In the genomic region with DNA sequence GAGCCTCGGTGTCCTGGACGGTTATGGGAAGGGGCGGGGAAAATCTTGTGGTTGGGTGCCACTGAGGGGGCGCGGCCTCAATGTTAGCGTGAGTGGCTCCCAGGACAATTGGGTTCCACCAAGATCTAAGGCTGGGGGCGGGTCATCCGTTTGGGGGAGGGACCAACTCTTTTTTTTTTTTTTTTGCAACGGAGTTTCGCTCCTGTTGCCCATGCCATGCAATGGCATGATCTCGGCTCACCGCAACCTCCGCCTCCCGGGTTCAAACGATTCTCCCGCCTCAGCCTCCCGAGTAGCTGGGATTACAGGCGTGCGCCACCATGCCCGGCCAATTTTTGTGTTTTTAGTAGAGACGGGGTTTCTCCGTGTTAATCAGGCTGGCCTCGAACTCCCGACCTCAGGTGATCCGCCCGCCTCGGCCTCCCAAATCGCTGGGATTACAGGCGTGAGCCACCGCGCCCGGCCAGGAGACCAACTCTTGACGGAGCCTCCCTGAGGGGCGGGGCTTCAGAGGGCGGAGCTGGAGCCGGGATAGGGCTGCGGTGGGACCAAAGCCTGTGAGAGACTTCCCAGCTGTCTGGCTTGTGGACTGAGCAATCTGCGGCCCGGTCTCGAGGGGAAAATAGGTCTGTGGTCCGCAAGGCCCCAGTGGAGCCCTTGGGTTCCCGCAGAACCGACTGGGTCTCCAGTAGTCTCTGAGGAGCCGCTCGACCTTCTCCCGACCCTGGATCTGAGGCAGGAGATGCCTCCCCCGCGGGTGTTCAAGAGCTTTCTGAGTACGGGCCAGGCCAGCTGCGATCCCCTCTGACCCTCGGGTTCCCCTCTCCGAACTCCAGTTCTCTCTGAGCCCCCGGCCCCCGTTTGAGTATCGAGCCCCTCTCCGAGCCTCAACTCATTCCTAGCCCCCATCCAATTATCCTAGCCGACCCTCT, we compare ENCODE assay signal across 1 cellular context.
TF ChIP-seq lines count a peak whose summit lies in the region.

No MANE protein-coding gene starts in this region.

TF ChIP-seq in HepG2, 621 proteins besides CTCF, POLR2A, EP300 and RAD21 (continued from another document and continues in another):
- TF ChIP-seq ZNF264 (CRISPR knock-in tag; IDR thresholded peaks at IDR 0.05), result peak; percentile 89
- TF ChIP-seq IRF2 (CRISPR knock-in tag; IDR thresholded peaks at IDR 0.05), result peak; percentile 86
- peak; percentile 77 for TF ChIP-seq MIXL1 (CRISPR knock-in tag; IDR thresholded peaks at IDR 0.05)
- TF ChIP-seq, protein P1, sequence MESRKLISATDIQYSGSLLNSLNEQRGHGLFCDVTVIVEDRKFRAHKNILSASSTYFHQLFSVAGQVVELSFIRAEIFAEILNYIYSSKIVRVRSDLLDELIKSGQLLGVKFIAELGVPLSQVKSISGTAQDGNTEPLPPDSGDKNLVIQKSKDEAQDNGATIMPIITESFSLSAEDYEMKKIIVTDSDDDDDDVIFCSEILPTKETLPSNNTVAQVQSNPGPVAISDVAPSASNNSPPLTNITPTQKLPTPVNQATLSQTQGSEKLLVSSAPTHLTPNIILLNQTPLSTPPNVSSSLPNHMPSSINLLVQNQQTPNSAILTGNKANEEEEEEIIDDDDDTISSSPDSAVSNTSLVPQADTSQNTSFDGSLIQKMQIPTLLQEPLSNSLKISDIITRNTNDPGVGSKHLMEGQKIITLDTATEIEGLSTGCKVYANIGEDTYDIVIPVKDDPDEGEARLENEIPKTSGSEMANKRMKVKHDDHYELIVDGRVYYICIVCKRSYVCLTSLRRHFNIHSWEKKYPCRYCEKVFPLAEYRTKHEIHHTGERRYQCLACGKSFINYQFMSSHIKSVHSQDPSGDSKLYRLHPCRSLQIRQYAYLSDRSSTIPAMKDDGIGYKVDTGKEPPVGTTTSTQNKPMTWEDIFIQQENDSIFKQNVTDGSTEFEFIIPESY (CRISPR knock-in tag; IDR thresholded peaks at IDR 0.05), result peak; percentile 42
- peak; percentile 50; the same call in 1 of the 2 replicates for TF ChIP-seq PAF1 (CRISPR knock-in tag; IDR thresholded peaks at IDR 0.05)
- no peak for TF ChIP-seq GZF1 (CRISPR knock-in tag; IDR thresholded peaks at IDR 0.05)
- 0 out of 2 replicates have a peak, but pooled peaks have one; percentile 77 for TF ChIP-seq ISX (CRISPR knock-in tag; conservative IDR thresholded peaks at IDR 0.05)
- TF ChIP-seq RELA (CRISPR knock-in tag; IDR thresholded peaks at IDR 0.05), result no peak
- TF ChIP-seq, protein P2, sequence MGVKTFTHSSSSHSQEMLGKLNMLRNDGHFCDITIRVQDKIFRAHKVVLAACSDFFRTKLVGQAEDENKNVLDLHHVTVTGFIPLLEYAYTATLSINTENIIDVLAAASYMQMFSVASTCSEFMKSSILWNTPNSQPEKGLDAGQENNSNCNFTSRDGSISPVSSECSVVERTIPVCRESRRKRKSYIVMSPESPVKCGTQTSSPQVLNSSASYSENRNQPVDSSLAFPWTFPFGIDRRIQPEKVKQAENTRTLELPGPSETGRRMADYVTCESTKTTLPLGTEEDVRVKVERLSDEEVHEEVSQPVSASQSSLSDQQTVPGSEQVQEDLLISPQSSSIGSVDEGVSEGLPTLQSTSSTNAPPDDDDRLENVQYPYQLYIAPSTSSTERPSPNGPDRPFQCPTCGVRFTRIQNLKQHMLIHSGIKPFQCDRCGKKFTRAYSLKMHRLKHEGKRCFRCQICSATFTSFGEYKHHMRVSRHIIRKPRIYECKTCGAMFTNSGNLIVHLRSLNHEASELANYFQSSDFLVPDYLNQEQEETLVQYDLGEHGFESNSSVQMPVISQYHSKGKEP (CRISPR knock-in tag; IDR thresholded peaks at IDR 0.05), result 0 out of 2 replicates have a peak, but pooled peaks have one; percentile 86
- no peak for TF ChIP-seq ZNF781 (CRISPR knock-in tag; IDR thresholded peaks at IDR 0.05; ENCODE audit: borderline replicate concordance, not compliant biosample characterization)
- TF ChIP-seq STAT5B (CRISPR knock-in tag; IDR thresholded peaks at IDR 0.05), result peak; percentile 16; the same call in 1 of the 2 replicates
- TF ChIP-seq THAP11 (CRISPR knock-in tag; IDR thresholded peaks at IDR 0.05), result peak; percentile 20; the same call in 1 of the 2 replicates
- TF ChIP-seq, protein P3, sequence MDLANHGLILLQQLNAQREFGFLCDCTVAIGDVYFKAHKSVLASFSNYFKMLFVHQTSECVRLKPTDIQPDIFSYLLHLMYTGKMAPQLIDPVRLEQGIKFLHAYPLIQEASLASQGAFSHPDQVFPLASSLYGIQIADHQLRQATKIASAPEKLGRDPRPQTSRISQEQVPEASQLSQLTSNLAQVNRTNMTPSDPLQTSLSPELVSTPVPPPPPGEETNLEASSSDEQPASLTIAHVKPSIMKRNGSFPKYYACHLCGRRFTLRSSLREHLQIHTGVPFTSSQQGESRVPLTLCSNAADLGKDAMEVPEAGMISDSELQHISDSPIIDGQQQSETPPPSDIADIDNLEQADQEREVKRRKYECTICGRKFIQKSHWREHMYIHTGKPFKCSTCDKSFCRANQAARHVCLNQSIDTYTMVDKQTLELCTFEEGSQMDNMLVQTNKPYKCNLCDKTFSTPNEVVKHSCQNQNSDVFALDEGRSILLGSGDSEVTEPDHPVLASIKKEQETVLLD (CRISPR knock-in tag; IDR thresholded peaks at IDR 0.05; ENCODE audit: low read depth), result 0 out of 2 replicates have a peak, but pooled peaks have one; percentile 2
- no peak for TF ChIP-seq YY1 (IDR thresholded peaks at IDR 0.05; ENCODE audit: insufficient read depth, insufficient replicate concordance, low read depth, low read length)
- no peak; the same call in 1 of the 2 replicates for TF ChIP-seq ZNF136 (CRISPR knock-in tag; IDR thresholded peaks at IDR 0.05; ENCODE audit: low read depth)
- peak; percentile 42; the same call in 1 of the 2 replicates for TF ChIP-seq HES4 (CRISPR knock-in tag; IDR thresholded peaks at IDR 0.05; ENCODE audit: borderline replicate concordance)
- TF ChIP-seq, protein P4, sequence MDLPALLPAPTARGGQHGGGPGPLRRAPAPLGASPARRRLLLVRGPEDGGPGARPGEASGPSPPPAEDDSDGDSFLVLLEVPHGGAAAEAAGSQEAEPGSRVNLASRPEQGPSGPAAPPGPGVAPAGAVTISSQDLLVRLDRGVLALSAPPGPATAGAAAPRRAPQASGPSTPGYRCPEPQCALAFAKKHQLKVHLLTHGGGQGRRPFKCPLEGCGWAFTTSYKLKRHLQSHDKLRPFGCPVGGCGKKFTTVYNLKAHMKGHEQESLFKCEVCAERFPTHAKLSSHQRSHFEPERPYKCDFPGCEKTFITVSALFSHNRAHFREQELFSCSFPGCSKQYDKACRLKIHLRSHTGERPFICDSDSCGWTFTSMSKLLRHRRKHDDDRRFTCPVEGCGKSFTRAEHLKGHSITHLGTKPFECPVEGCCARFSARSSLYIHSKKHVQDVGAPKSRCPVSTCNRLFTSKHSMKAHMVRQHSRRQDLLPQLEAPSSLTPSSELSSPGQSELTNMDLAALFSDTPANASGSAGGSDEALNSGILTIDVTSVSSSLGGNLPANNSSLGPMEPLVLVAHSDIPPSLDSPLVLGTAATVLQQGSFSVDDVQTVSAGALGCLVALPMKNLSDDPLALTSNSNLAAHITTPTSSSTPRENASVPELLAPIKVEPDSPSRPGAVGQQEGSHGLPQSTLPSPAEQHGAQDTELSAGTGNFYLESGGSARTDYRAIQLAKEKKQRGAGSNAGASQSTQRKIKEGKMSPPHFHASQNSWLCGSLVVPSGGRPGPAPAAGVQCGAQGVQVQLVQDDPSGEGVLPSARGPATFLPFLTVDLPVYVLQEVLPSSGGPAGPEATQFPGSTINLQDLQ (CRISPR knock-in tag; IDR thresholded peaks at IDR 0.05), result 0 out of 2 replicates have a peak, but pooled peaks have one; percentile 6
- TF ChIP-seq RBM39 (IDR thresholded peaks at IDR 0.05; ENCODE audit: low read depth, low read length, poor library complexity, severe bottlenecking), result no peak
- peak; percentile 78 for TF ChIP-seq ZNF747 (CRISPR knock-in tag; IDR thresholded peaks at IDR 0.05; ENCODE audit: borderline replicate concordance)
- TF ChIP-seq IRX3 (CRISPR knock-in tag; IDR thresholded peaks at IDR 0.05; ENCODE audit: borderline replicate concordance, low read depth), result no peak; the same call in 1 of the 2 replicates
- TF ChIP-seq MXI1 (IDR thresholded peaks at IDR 0.05; ENCODE audit: borderline replicate concordance, low read depth, low read length), result no peak
- no peak for TF ChIP-seq ATF7 (IDR thresholded peaks at IDR 0.05)
- TF ChIP-seq ATF7 (CRISPR knock-in tag; IDR thresholded peaks at IDR 0.05), result no peak; the same call in 1 of the 2 replicates
- TF ChIP-seq ZNF329 (CRISPR knock-in tag; IDR thresholded peaks at IDR 0.05; ENCODE audit: low read depth), result peak; percentile 72; the same call in 1 of the 2 replicates
- peak; percentile 82 for TF ChIP-seq TEAD3 (CRISPR knock-in tag; optimal IDR thresholded peaks at IDR 0.05; ENCODE audit: borderline replicate concordance)
- TF ChIP-seq RXRA (CRISPR knock-in tag; IDR thresholded peaks at IDR 0.05), result peak; percentile 78
- TF ChIP-seq GPN1 (CRISPR knock-in tag; IDR thresholded peaks at IDR 0.05; ENCODE audit: borderline replicate concordance), result peak; percentile 65; the same call in 1 of the 2 replicates
- 0 out of 2 replicates have a peak, but pooled peaks have one; percentile 30 for TF ChIP-seq ZNF674 (CRISPR knock-in tag; IDR thresholded peaks at IDR 0.05; ENCODE audit: low read depth)
- no peak for TF ChIP-seq ZNF253 (CRISPR knock-in tag; IDR thresholded peaks at IDR 0.05; ENCODE audit: borderline replicate concordance)
- TF ChIP-seq, protein P5, sequence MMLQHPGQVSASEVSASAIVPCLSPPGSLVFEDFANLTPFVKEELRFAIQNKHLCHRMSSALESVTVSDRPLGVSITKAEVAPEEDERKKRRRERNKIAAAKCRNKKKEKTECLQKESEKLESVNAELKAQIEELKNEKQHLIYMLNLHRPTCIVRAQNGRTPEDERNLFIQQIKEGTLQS (CRISPR knock-in tag; IDR thresholded peaks at IDR 0.05), result no peak
- TF ChIP-seq ZNF124 (CRISPR knock-in tag; IDR thresholded peaks at IDR 0.05), result no peak; the same call in 1 of the 2 replicates
- peak; percentile 63; the same call in 1 of the 2 replicates for TF ChIP-seq ZNF605 (CRISPR knock-in tag; IDR thresholded peaks at IDR 0.05)
- TF ChIP-seq, protein P6, sequence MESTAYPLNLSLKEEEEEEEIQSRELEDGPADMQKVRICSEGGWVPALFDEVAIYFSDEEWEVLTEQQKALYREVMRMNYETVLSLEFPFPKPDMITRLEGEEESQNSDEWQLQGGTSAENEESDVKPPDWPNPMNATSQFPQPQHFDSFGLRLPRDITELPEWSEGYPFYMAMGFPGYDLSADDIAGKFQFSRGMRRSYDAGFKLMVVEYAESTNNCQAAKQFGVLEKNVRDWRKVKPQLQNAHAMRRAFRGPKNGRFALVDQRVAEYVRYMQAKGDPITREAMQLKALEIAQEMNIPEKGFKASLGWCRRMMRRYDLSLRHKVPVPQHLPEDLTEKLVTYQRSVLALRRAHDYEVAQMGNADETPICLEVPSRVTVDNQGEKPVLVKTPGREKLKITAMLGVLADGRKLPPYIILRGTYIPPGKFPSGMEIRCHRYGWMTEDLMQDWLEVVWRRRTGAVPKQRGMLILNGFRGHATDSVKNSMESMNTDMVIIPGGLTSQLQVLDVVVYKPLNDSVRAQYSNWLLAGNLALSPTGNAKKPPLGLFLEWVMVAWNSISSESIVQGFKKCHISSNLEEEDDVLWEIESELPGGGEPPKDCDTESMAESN (CRISPR knock-in tag; conservative IDR thresholded peaks at IDR 0.05), result peak; percentile 74
- peak; percentile 46; the same call in 1 of the 2 replicates for TF ChIP-seq HMG20A (CRISPR knock-in tag; IDR thresholded peaks at IDR 0.05; ENCODE audit: borderline replicate concordance)
- peak; percentile 83 for TF ChIP-seq ZNF333 (CRISPR knock-in tag; IDR thresholded peaks at IDR 0.05; ENCODE audit: borderline replicate concordance)
- TF ChIP-seq ZNF7 (CRISPR knock-in tag; IDR thresholded peaks at IDR 0.05), result 0 out of 2 replicates have a peak, but pooled peaks have one; percentile 4
- peak; percentile 77 for TF ChIP-seq NFYB (CRISPR knock-in tag; IDR thresholded peaks at IDR 0.05)
- TF ChIP-seq CBFB (CRISPR knock-in tag; IDR thresholded peaks at IDR 0.05), result no peak
- TF ChIP-seq, protein P7, sequence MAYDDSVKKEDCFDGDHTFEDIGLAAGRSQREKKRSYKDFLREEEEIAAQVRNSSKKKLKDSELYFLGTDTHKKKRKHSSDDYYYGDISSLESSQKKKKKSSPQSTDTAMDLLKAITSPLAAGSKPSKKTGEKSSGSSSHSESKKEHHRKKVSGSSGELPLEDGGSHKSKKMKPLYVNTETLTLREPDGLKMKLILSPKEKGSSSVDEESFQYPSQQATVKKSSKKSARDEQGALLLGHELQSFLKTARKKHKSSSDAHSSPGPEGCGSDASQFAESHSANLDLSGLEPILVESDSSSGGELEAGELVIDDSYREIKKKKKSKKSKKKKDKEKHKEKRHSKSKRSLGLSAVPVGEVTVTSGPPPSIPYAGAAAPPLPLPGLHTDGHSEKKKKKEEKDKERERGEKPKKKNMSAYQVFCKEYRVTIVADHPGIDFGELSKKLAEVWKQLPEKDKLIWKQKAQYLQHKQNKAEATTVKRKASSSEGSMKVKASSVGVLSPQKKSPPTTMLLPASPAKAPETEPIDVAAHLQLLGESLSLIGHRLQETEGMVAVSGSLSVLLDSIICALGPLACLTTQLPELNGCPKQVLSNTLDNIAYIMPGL (CRISPR knock-in tag; IDR thresholded peaks at IDR 0.05; ENCODE audit: borderline replicate concordance in 1 of 2, low read depth in 1 of 2), result peak in 1 of 2 experiments; percentile 70; a peak in 2 of 4 replicates
- TF ChIP-seq, protein P8, sequence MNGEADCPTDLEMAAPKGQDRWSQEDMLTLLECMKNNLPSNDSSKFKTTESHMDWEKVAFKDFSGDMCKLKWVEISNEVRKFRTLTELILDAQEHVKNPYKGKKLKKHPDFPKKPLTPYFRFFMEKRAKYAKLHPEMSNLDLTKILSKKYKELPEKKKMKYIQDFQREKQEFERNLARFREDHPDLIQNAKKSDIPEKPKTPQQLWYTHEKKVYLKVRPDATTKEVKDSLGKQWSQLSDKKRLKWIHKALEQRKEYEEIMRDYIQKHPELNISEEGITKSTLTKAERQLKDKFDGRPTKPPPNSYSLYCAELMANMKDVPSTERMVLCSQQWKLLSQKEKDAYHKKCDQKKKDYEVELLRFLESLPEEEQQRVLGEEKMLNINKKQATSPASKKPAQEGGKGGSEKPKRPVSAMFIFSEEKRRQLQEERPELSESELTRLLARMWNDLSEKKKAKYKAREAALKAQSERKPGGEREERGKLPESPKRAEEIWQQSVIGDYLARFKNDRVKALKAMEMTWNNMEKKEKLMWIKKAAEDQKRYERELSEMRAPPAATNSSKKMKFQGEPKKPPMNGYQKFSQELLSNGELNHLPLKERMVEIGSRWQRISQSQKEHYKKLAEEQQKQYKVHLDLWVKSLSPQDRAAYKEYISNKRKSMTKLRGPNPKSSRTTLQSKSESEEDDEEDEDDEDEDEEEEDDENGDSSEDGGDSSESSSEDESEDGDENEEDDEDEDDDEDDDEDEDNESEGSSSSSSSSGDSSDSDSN (CRISPR knock-in tag; IDR thresholded peaks at IDR 0.05), result peak; percentile 46; the same call in 1 of the 2 replicates
- peak; percentile 57; the same call in 1 of the 2 replicates for TF ChIP-seq ZFP82 (CRISPR knock-in tag; IDR thresholded peaks at IDR 0.05; ENCODE audit: borderline replicate concordance)
- peak; percentile 89 for TF ChIP-seq HDAC2 (CRISPR knock-in tag; IDR thresholded peaks at IDR 0.05)
- TF ChIP-seq PRMT3 (CRISPR knock-in tag; IDR thresholded peaks at IDR 0.05; ENCODE audit: borderline replicate concordance, low read depth), result 0 out of 2 replicates have a peak, but pooled peaks have one; percentile 8
- TF ChIP-seq, protein P9, sequence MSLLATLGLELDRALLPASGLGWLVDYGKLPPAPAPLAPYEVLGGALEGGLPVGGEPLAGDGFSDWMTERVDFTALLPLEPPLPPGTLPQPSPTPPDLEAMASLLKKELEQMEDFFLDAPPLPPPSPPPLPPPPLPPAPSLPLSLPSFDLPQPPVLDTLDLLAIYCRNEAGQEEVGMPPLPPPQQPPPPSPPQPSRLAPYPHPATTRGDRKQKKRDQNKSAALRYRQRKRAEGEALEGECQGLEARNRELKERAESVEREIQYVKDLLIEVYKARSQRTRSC (CRISPR knock-in tag; IDR thresholded peaks at IDR 0.05; ENCODE audit: low read depth), result peak; percentile 91
- TF ChIP-seq KLF13 (CRISPR knock-in tag; IDR thresholded peaks at IDR 0.05), result no peak
